8 cellular contexts compared by ENCODE assay signal in the genomic region with DNA sequence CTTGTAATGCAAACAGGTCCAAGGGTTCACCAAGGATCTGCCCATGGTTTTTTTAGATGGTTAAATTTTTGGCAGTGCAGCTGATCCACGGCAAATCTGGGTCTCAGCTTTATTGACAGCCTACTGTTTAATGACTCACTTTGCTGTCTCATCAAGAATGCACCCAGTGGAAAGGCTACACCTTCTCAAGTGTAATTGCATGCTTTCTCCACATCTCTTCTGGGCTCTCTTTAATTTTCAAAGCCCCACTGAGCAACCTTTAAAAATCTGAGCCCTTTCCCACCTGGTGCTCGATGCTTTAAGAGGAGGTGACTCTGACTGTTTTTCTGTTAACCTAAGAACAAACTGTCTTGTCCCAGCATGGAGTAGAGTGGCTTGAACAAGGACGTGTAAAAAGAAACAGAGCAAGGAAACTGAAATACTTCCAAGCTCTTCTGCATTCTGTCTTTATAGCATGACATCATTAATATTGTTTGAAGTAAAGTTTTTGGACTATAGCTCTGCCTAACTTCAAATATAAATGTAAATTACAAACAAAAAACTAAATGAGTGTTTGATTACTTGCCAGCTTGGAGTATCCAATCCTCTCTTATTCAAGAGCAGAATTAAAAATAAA.
DNase-seq lines count a peak whose midpoint lies in the region; ATAC-seq and TF ChIP-seq lines count a peak whose summit lies in the region.

No MANE protein-coding gene starts in this region.

- TF ChIP-seq CTCF in mesothelial cell of epicardium (IDR thresholded peaks at IDR 0.05; ENCODE audit: unreplicated experiment) (no peak), lower lobe of right lung (IDR thresholded peaks at IDR 0.05) (no peak)

- no peak overlapping the region for H3K4me3 Mint-ChIP-seq in mesothelial cell of epicardium

- H3K27ac Mint-ChIP-seq in mesothelial cell of epicardium = peak overlapping the region; percentile 58

- no peaks in the 10 kb centered on the region for H3K9me3 ChIP-seq in lower lobe of right lung

- H3K27me3 Mint-ChIP-seq in mesothelial cell of epicardium (ENCODE audit: low read depth) = no peaks in the 10 kb centered on the region

- H3K9me3 Mint-ChIP-seq in mesothelial cell of epicardium = peaks cover 5% of the 10 kb centered on the region

- H3K36me3 Mint-ChIP-seq in mesothelial cell of epicardium = no peaks in the 10 kb centered on the region

- no peak overlapping the region for H3K27ac ChIP-seq in lower lobe of right lung

- peaks cover 38% of the 10 kb centered on the region for H3K4me1 ChIP-seq in lower lobe of right lung

- DNase-seq in DMS53 (lab: John Stamatoyannopoulos, UW) = peak; percentile 82
- DNase-seq in M059J (ENCODE audit: low read depth) = peak; percentile 88
- peak; percentile 47 for DNase-seq in amniotic epithelial cell (ENCODE audit: low read depth)
- no peak for DNase-seq in mesothelial cell of epicardium (ENCODE audit: low spot score in 2 of 2, unreplicated experiment in 2 of 2)
- no peak for DNase-seq in lower lobe of right lung
- no peak for DNase-seq in NCI-H774 (lab: John Stamatoyannopoulos, UW)

- H3K4me1 Mint-ChIP-seq in mesothelial cell of epicardium = peaks cover 39% of the 10 kb centered on the region

- H3K27me3 ChIP-seq in lower lobe of right lung (ENCODE audit: low read depth) = no peaks in the 10 kb centered on the region

- intact Hi-C loops in lower lobe of right lung (cut with DNase I) = no loop called here

- no peaks in the 10 kb centered on the region for H3K36me3 ChIP-seq in lower lobe of right lung

- no peak for ATAC-seq in lower lobe of right lung
- no peak for ATAC-seq in GM18873 (IDR thresholded peaks at IDR 0.05; ENCODE audit: low FRiP score, unreplicated experiment)
- ATAC-seq in HG03045 (IDR thresholded peaks at IDR 0.05; ENCODE audit: unreplicated experiment) = no peak

- H3K4me3 ChIP-seq in lower lobe of right lung = no peak overlapping the region

Comparison
In these comparisons a context has a peak if more than half of its experiments do, and no peak if none do; other contexts are left out.
1. DNase-seq: peak in DMS53 (single experiment), M059J (single experiment) and amniotic epithelial cell (single experiment); none in mesothelial cell of epicardium (0 of 2), lower lobe of right lung (single experiment) and NCI-H774 (single experiment).